30 cellular contexts compared by ENCODE assay signal in genomic region chr5:177105546-177106476, GRCh38.
"Had no signal": no experiment of that assay in that cellular context is flagged by ENCODE, and none has a peak within 500 bp of the region (broad histone marks: within the 10 kb centered on the region; RNA-seq: fewer than 3 reads in every experiment).

No MANE protein-coding gene starts in this region.

- ATAC-seq: body of pancreas; left colon; stimulated activated naive CD8-positive, alpha-beta T cell treated with anti-CD3 and anti-CD28 coated beads, Interleukin-15, Interleukin-2, amounts not matched to agents 100 U/mL and 50 U/mL, for 24 hours had no signal

- H3K4me1 ChIP-seq: right atrium auricular region, transverse colon had no signal

- H3K79me2 ChIP-seq: hepatocyte, parathyroid adenoma had no signal

- DNase-seq: activated CD4-positive, alpha-beta T cell treated with anti-CD3 and anti-CD28 coated beads for 4 hours; activated CD4-positive, alpha-beta T cell treated with anti-CD3 and anti-CD28 coated beads, Interleukin-2, amount 50 U/mL, for 4 hours; activated CD4-positive, CD25-positive, alpha-beta regulatory T cell; activated effector memory CD4-positive, alpha-beta T cell treated with Interleukin-2 at 50 U/mL for 16 hours; activated naive CD4-positive, alpha-beta T cell treated with Interleukin-2 at 50 U/mL for 16 hours; activated T-cell treated with anti-CD3 and anti-CD28 coated beads for 4 hours; aorta; body of pancreas; dermis blood vessel endothelial cell; effector CD8-positive, alpha-beta T cell; glutamatergic neuron; islet precursor cell; left colon; midbrain; nephron progenitor cell; nucleus accumbens; stimulated activated CD4-positive, alpha-beta T cell treated with anti-CD3 and anti-CD28 coated beads, Interleukin-12 subunit alpha, Interleukin-12 subunit beta, amount 100 ng/mL, for 4 hours; stimulated activated CD4-positive, alpha-beta T cell treated with anti-CD3 and anti-CD28 coated beads, Interleukin-4, amount 100 ng/mL, for 1 hour; stimulated activated naive CD8-positive, alpha-beta T cell treated with anti-CD3 and anti-CD28 coated beads, Interleukin-15, Interleukin-2, amounts not matched to agents 100 U/mL and 50 U/mL, for 24 hours; SW 1271; testis; transverse colon had no signal

- FAIRE-seq: colon, endometrium, frontal cortex had no signal

- H3K4me2 ChIP-seq: hepatocyte had no signal

- H3K4me3 ChIP-seq: body of pancreas, hepatocyte, right atrium auricular region, skin epidermis, testis, transverse colon had no signal

- H3K9me3 ChIP-seq: body of pancreas, right atrium auricular region, testis, transverse colon had no signal

- H3K27ac ChIP-seq: body of pancreas, epithelial cell of prostate, hepatocyte, parathyroid adenoma, right atrium auricular region, skin epidermis, testis, transverse colon had no signal

- H3K27me3 ChIP-seq: body of pancreas, hepatocyte, right atrium auricular region, testis, transverse colon had no signal

- H3K36me3 ChIP-seq: right atrium auricular region, transverse colon had no signal

- H3K9ac ChIP-seq: parathyroid adenoma had no signal

- H2AFZ ChIP-seq: hepatocyte, parathyroid adenoma had no signal
